Comparison of ENCODE assay signal across 8 cellular contexts in genomic region chr3:186569779-186570095, GRCh38. TPM values are rescaled to one million over a fixed set of nuclear protein-coding genes. Genes with fewer than 3 reads are reported as not detected.
DNase-seq lines count a peak whose midpoint lies in the region; ATAC-seq and TF ChIP-seq lines count a peak whose summit lies in the region.

No MANE protein-coding gene starts in this region.

- POLR2A ChIA-PET in naive thymus-derived CD8-positive, alpha-beta T cell (lab: Charles Lee) = interaction anchor here (0.9 to 5.6 kb wide), 7 partner anchors 47 to 984 kb away, joined by 3 to 85 read pairs (median 5); partner anchors contain the start of genes EIF4A2, SENP2 and TRA2B

- no peaks in the 10 kb centered on the region for H3K27me3 Mint-ChIP-seq in naive thymus-derived CD8-positive, alpha-beta T cell

- H3K36me3 Mint-ChIP-seq in naive thymus-derived CD8-positive, alpha-beta T cell = peaks cover 0 to 25% (median 8%) of the 10 kb centered on the region in 3 donors

- H3K9me3 ChIP-seq in KOPT-K1 (ENCODE audit: insufficient read depth, low read length, poor library complexity, severe bottlenecking) (no peaks in the 10 kb centered on the region), colonic mucosa (no peaks in the 10 kb centered on the region)

- peak overlapping the region; percentile 91 to 99 (median 96) for H3K4me3 Mint-ChIP-seq in naive thymus-derived CD8-positive, alpha-beta T cell

- H3K27ac ChIP-seq in KOPT-K1 (ENCODE audit: low read depth, low read length, poor library complexity, severe bottlenecking) = peak overlapping the region; percentile 76
- H3K27ac ChIP-seq in colonic mucosa = peak overlapping the region; percentile 66

- H3K9me3 Mint-ChIP-seq in naive thymus-derived CD8-positive, alpha-beta T cell = no peaks in the 10 kb centered on the region

- intact Hi-C loops in colonic mucosa (cut with DNase I) = loop anchor here (5.0 kb wide), 1 partner anchor 213 kb away; the partner anchor contains the start of gene EIF4A2

- H3K4me1 Mint-ChIP-seq in naive thymus-derived CD8-positive, alpha-beta T cell = peaks cover 28 to 68% (median 53%) of the 10 kb centered on the region in 4 donors

- TF ChIP-seq CTCF in AG10803 (conservative IDR thresholded peaks at IDR 0.05; ENCODE audit: low read length) (no peak), colonic mucosa (IDR thresholded peaks at IDR 0.05) (no peak)

- peaks cover 12% of the 10 kb centered on the region for H3K4me1 ChIP-seq in colonic mucosa

- H3K4me3 ChIP-seq in AG10803 (ENCODE audit: low read length) (peak overlapping the region; percentile 90), colonic mucosa (peak overlapping the region; percentile 62)

- H3K27ac Mint-ChIP-seq in naive thymus-derived CD8-positive, alpha-beta T cell = peak overlapping the region; percentile 78 to 99 (median 98)

- H3K36me3 ChIP-seq in KOPT-K1 (ENCODE audit: insufficient read depth, low read length) (peaks cover 29% of the 10 kb centered on the region), colonic mucosa (no peaks in the 10 kb centered on the region)

- no peak for DNase-seq in AG10803 (ENCODE audit: low read depth)
- no peak for DNase-seq in colonic mucosa
- no peak for DNase-seq in naive thymus-derived CD8-positive, alpha-beta T cell
- DNase-seq in activated gamma-delta T cell (lab: John Stamatoyannopoulos, UW) = no peak
- DNase-seq in SIG-M5 (lab: John Stamatoyannopoulos, UW) = no peak

- ATAC-seq in naive thymus-derived CD8-positive, alpha-beta T cell = no peak
- ATAC-seq in HG03469 (IDR thresholded peaks at IDR 0.05; ENCODE audit: unreplicated experiment) (no peak), GM19397 (IDR thresholded peaks at IDR 0.05; ENCODE audit: unreplicated experiment) (no peak)

- no peaks in the 10 kb centered on the region for H3K27me3 ChIP-seq in colonic mucosa

- H3K9ac ChIP-seq in colonic mucosa (ENCODE audit: low read depth in 2 of 2, low read length in 2 of 2) = peak overlapping the region; percentile 49 to 96

RNA-seq across cellular contexts. Expression of gene DNAJB11, which starts 0.8 kb away (rescaled TPM):
- total RNA-seq in colonic mucosa = 10 to 100 TPM; 54.7 to 72.5 TPM
- total RNA-seq in naive thymus-derived CD8-positive, alpha-beta T cell = 10 to 100 TPM; 30.0 to 31.7 TPM
- polyA plus RNA-seq in naive thymus-derived CD8-positive, alpha-beta T cell = 10 to 100 TPM; 31.0 to 41.1 (median 31.4) TPM

RNA-seq across cellular contexts. Expression of gene TBCCD1, which starts 2.6 kb away (rescaled TPM):
- total RNA-seq in colonic mucosa = 10 to 100 TPM; 10.4 to 14.3 TPM
- total RNA-seq in naive thymus-derived CD8-positive, alpha-beta T cell = 10 to 100 TPM; 17.7 to 21.4 TPM
- polyA plus RNA-seq in naive thymus-derived CD8-positive, alpha-beta T cell = 10 to 100 TPM; 11.9 to 22.7 (median 12.2) TPM

RNA-seq across cellular contexts. Expression of gene CRYGS, which starts 25.6 kb away (rescaled TPM):
- 1 to 10 TPM; 2.3 to 2.6 TPM for total RNA-seq in colonic mucosa
- total RNA-seq in naive thymus-derived CD8-positive, alpha-beta T cell = 10 to 100 TPM in 1 of 2 experiments, 1 to 10 TPM in 1; 10.0 to 12.1 TPM
- polyA plus RNA-seq in naive thymus-derived CD8-positive, alpha-beta T cell = under 1 TPM; 0.24 to 0.43 (median 0.34) TPM

RNA-seq across cellular contexts. Expression of gene AHSG, which starts 43.1 kb away (rescaled TPM):
- total RNA-seq in colonic mucosa = 1 to 10 TPM in 1 of 2 donors, not detected in 1; 1.9 TPM
- total RNA-seq in naive thymus-derived CD8-positive, alpha-beta T cell = not detected
- polyA plus RNA-seq in naive thymus-derived CD8-positive, alpha-beta T cell = not detected
